28 cellular contexts compared by ENCODE assay signal in genomic region chr18:70456376-70456775, GRCh38.
"Had no signal": no experiment of that assay in that cellular context is flagged by ENCODE, and none has a peak within 500 bp of the region (broad histone marks: within the 10 kb centered on the region; RNA-seq: fewer than 3 reads in every experiment).

No MANE protein-coding gene starts in this region.

- H3K79me2 ChIP-seq: parathyroid adenoma had no signal

- H3K4me2 ChIP-seq: neural progenitor cell had no signal

- H3K27me3 ChIP-seq: neural progenitor cell, ovary, right lobe of liver, sigmoid colon, suprapubic skin, testis had no signal

- ATAC-seq: natural killer cell; psoas muscle; right cardiac atrium; right lobe of liver; stimulated activated memory B cell treated with anti-CD40 and anti-IgM and Interleukin-4, amounts not matched to agents 10 μg/mL and 1 μg/mL and 100 μg/mL, for 72 hours; stimulated activated naive CD8-positive, alpha-beta T cell treated with anti-CD3 and anti-CD28 coated beads, Interleukin-15, amount 100 ng/mL, for 72 hours; stimulated activated naive CD8-positive, alpha-beta T cell treated with anti-CD3 and anti-CD28 coated beads, Interleukin-15, Interleukin-2, amounts not matched to agents 100 U/mL and 50 U/mL, for 24 hours had no signal

- H3K4me1 ChIP-seq: neural progenitor cell, parathyroid adenoma, psoas muscle, right lobe of liver, spleen, suprapubic skin, testis, upper lobe of right lung, uterus had no signal

- H3K27ac ChIP-seq: neural progenitor cell, ovary, parathyroid adenoma, psoas muscle, right lobe of liver, sigmoid colon, spleen, suprapubic skin, testis, tibial artery, transverse colon, upper lobe of right lung, uterus had no signal

- H3K9ac ChIP-seq: neural progenitor cell, parathyroid adenoma had no signal

- DNase-seq: natural killer cell; occipital lobe; ovary; posterior cingulate gyrus; psoas muscle; right cardiac atrium; right lobe of liver; sigmoid colon; small intestine; spleen; stimulated activated CD4-positive, alpha-beta T cell treated with anti-CD3 and anti-CD28 coated beads, Interleukin-12 subunit alpha, Interleukin-12 subunit beta, amount 100 ng/mL, for 4 hours; stimulated activated CD4-positive, alpha-beta T cell treated with anti-CD3 and anti-CD28 coated beads, Interleukin-1b, Interleukin-23, amount 100 ng/mL, for 48 hours; stimulated activated CD4-positive, alpha-beta T cell treated with anti-CD3 and anti-CD28 coated beads, Interleukin-4, amount 100 ng/mL, for 1 hour; stimulated activated CD4-positive, alpha-beta T cell treated with anti-CD3 and anti-CD28 coated beads, Interleukin-4, amount 100 ng/mL, for 4 hours; stimulated activated CD8-positive, alpha-beta memory T cell treated with anti-CD3 and anti-CD28 coated beads, Interleukin-4, amount 100 ng/mL, for 48 hours; stimulated activated naive CD4-positive, alpha-beta T cell; stimulated activated naive CD8-positive, alpha-beta T cell treated with anti-CD3 and anti-CD28 coated beads, Interleukin-15, amount 100 ng/mL, for 72 hours; stimulated activated naive CD8-positive, alpha-beta T cell treated with anti-CD3 and anti-CD28 coated beads, Interleukin-15, Interleukin-2, amounts not matched to agents 100 U/mL and 50 U/mL, for 24 hours; substantia nigra; testis; tibial artery; transverse colon; upper lobe of right lung; uterus had no signal

- H3K4me3 ChIP-seq: neural progenitor cell, ovary, psoas muscle, right lobe of liver, sigmoid colon, spleen, suprapubic skin, testis, tibial artery, transverse colon, upper lobe of right lung, uterus had no signal

- H3K36me3 ChIP-seq: neural progenitor cell, ovary, right lobe of liver, sigmoid colon, spleen, suprapubic skin, tibial artery, transverse colon, upper lobe of right lung, uterus had no signal

- H2AFZ ChIP-seq: neural progenitor cell, parathyroid adenoma had no signal

- H3K9me3 ChIP-seq: ovary, psoas muscle, right lobe of liver, sigmoid colon, spleen, suprapubic skin, testis, tibial artery, transverse colon, upper lobe of right lung, uterus had no signal
